Comparison of ENCODE assay signal across 12 cellular contexts in genomic region chr19:2309734-2310362, GRCh38. TPM values are rescaled to one million over a fixed set of nuclear protein-coding genes. Genes with fewer than 3 reads are reported as not detected.
A peak's percentile ranks its signal among the peaks of the same experiment; 100 is the strongest.
DNase-seq lines count a peak whose midpoint lies in the region; TF ChIP-seq lines count a peak whose summit lies in the region.
"Had no signal": no experiment of that assay in that cellular context is flagged by ENCODE, and none has a peak within 500 bp of the region (broad histone marks: within the 10 kb centered on the region; RNA-seq: fewer than 3 reads in every experiment).

No MANE protein-coding gene starts in this region.

- no peak overlapping the region for H3K4me3 ChIP-seq in osteoblast (ENCODE audit: insufficient read depth, low read length)
- H3K4me3 ChIP-seq in esophagus squamous epithelium, result no peak overlapping the region

- no peak for TF ChIP-seq POLR2A in esophagus squamous epithelium (IDR thresholded peaks at IDR 0.05)

- intact Hi-C loops in esophagus squamous epithelium (cut with DNase I), result no loop called here

- H3K36me3 ChIP-seq in osteoblast (ENCODE audit: insufficient read depth, low read length) (no peaks in the 10 kb centered on the region), esophagus squamous epithelium (no peaks in the 10 kb centered on the region)

- DNase-seq in DMS 273 (lab: John Stamatoyannopoulos, UW; ENCODE audit: unreplicated experiment) (peak; percentile 71), DMS 273 treated with DMSO at 0.1 percent for 48 hours (lab: John Stamatoyannopoulos, UW) (no peak), NCI-H1105 treated with DMSO at 0.1 percent for 48 hours (lab: John Stamatoyannopoulos, UW) (peak; percentile 67), anterior cingulate cortex (lab: John Stamatoyannopoulos, UW) (peak in 46 of 58 donors; percentile 13 to 74 (median 42)), osteoblast (ENCODE audit: insufficient read length, low spot score, missing footprints) (peak; percentile 92), esophagus squamous epithelium (lab: John Stamatoyannopoulos, UW) (no peak), NCI-H1930 (lab: John Stamatoyannopoulos, UW) (no peak)
- no peak for DNase-seq in stimulated activated CD4-positive, alpha-beta T cell treated with anti-CD3 and anti-CD28 coated beads, Interleukin-4, amount 100 ng/mL, for 1 hour
- DNase-seq: nephron progenitor cell had no signal

- H2AFZ ChIP-seq in osteoblast (ENCODE audit: low read length), result no peak overlapping the region

- H4K20me1 ChIP-seq in osteoblast (ENCODE audit: insufficient read depth, low read length), result peaks cover 12% of the 10 kb centered on the region

- H3K4me1 ChIP-seq in osteoblast (ENCODE audit: insufficient read depth, low read length), result peaks cover 8% of the 10 kb centered on the region
- H3K4me1 ChIP-seq in esophagus squamous epithelium, result peaks cover 0 to 10% (median 5%) of the 10 kb centered on the region in 3 donors

- H3K27ac ChIP-seq in osteoblast (ENCODE audit: low read depth, low read length) (no peak overlapping the region), esophagus squamous epithelium (no peak overlapping the region)
- H3K27ac ChIP-seq: 22Rv1, VCaP had no signal

- H3K9me3 ChIP-seq in osteoblast (ENCODE audit: low read depth, low read length), result no peaks in the 10 kb centered on the region
- peaks cover 0 to 3% (median 0%) of the 10 kb centered on the region in 3 donors for H3K9me3 ChIP-seq in esophagus squamous epithelium

- H3K27me3 ChIP-seq in osteoblast (ENCODE audit: insufficient read depth, low read length) (peaks cover 34% of the 10 kb centered on the region), esophagus squamous epithelium (peaks cover 0 to 98% (median 15%) of the 10 kb centered on the region in 4 donors)

- no peaks in the 10 kb centered on the region for H3K79me2 ChIP-seq in osteoblast (ENCODE audit: insufficient read depth, low read length)

- no peak for TF ChIP-seq CTCF in osteoblast (IDR thresholded peaks at IDR 0.05; ENCODE audit: extremely low read depth, low read depth, low read length)
- no peak for TF ChIP-seq CTCF in esophagus squamous epithelium (IDR thresholded peaks at IDR 0.05)

- 45 to 59% methylated on average over 5 to 17 of the region's 17 CpGs for WGBS in esophagus squamous epithelium, 2 donors

- H3K4me2 ChIP-seq in osteoblast (ENCODE audit: insufficient read depth, low read length), result no peak overlapping the region

RNA-seq across cellular contexts. Expression of gene LINGO3, which starts 1.9 kb away (rescaled TPM):
- total RNA-seq in osteoblast (not detected in 2 replicates), esophagus squamous epithelium (under 1 TPM in 1 of 4 donors, not detected in 3; 0.09 TPM)

RNA-seq across cellular contexts. Expression of gene LSM7, which starts 18.5 kb away (rescaled TPM):
- total RNA-seq in osteoblast (46.9 and 57.9 TPM in 2 replicates), esophagus squamous epithelium (100 to 1,000 TPM in 3 of 4 donors, 10 to 100 TPM in 1; 97.8 to 163 (median 128) TPM)

RNA-seq across cellular contexts. Expression of gene SPPL2B, which starts 18.6 kb away (rescaled TPM):
- total RNA-seq in osteoblast, result 32.6 and 34.5 TPM in 2 replicates
- total RNA-seq in esophagus squamous epithelium, result 10 to 100 TPM; 14.7 to 37.7 (median 36.2) TPM

RNA-seq across cellular contexts. Expression of gene PEAK3, which starts 27.9 kb away (rescaled TPM):
- total RNA-seq in osteoblast, result under 0.01 TPM in 1 of 2 replicates, not detected in the other
- under 1 TPM in 3 of 4 donors, not detected in 1; 0.32 to 0.40 (median 0.38) TPM for total RNA-seq in esophagus squamous epithelium

RNA-seq across cellular contexts. Expression of gene TMPRSS9, which starts 50.2 kb away (rescaled TPM):
- 0.29 and 1.1 TPM in 2 replicates for total RNA-seq in osteoblast
- under 1 TPM in 1 of 4 donors, not detected in 3; 0.19 TPM for total RNA-seq in esophagus squamous epithelium
- total RNA-seq: activated T-helper 17 cell treated with anti-CD3 and anti-CD28 coated beads, Interleukin-2, amount 50 U/mL, for 72 hours had no signal

Comparison
In these comparisons a context has a peak if more than half of its experiments do, and no peak if none do; other contexts are left out.
1. DNase-seq: peak in DMS 273 (single experiment), NCI-H1105 treated with DMSO at 0.1 percent for 48 hours (single experiment), anterior cingulate cortex (46 of 58) and osteoblast (single experiment); none in DMS 273 treated with DMSO at 0.1 percent for 48 hours (single experiment), esophagus squamous epithelium (single experiment), NCI-H1930 (0 of 2) and stimulated activated CD4-positive, alpha-beta T cell treated with anti-CD3 and anti-CD28 coated beads, Interleukin-4, amount 100 ng/mL, for 1 hour (single experiment).